In the genomic region with DNA sequence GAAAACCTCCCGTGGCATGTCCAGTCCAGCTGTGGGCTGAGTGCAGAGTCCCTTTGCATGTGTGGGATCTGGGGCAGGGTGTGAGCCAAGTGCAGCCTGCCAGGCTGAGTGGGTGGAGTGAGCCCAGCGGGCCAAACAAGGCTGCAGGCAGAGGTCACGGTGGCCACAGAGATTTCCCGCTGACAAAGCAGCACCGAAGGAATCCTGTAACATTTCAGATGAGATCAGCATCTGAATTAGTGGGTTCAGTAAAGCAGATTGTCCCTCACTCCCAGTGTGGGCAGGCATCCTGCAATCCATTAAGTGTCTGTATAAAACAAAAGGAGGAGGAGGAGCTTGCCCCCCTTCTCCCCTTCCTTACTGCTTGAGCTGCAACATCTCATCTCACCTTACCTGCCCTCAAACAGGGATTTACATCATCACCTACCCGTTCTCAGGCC, we compare ENCODE assay signal across 11 cellular contexts.
DNase-seq lines count a peak whose midpoint lies in the region; ATAC-seq and TF ChIP-seq lines count a peak whose summit lies in the region.
"Had no signal": no experiment of that assay in that cellular context is flagged by ENCODE, and none has a peak within 500 bp of the region (broad histone marks: within the 10 kb centered on the region; RNA-seq: fewer than 3 reads in every experiment).

No MANE protein-coding gene starts in this region.

- POLR2A ChIA-PET in SK-N-SH (lab: Yijun Ruan, JAX) (no interaction called here), HEK293T (lab: Yijun Ruan, JAX) (no interaction called here)

- H3K4me3 ChIP-seq in SK-N-SH (ENCODE audit: low read depth in 2 of 2, low read length in 1 of 2) (no peak overlapping the region), left ventricle myocardium inferior (no peak overlapping the region)

- CTCF ChIA-PET in SK-N-SH (lab: Yijun Ruan, JAX), result no interaction called here
- CTCF ChIA-PET in HEK293T (lab: Yijun Ruan, JAX), result no interaction called here

- H3K36me3 ChIP-seq in SK-N-SH (replicated peaks in 1 of 2; ENCODE audit: control insufficient read depth in 1 of 2, insufficient read depth in 2 of 2, low read length in 1 of 2) (no peaks in the 10 kb centered on the region), left ventricle myocardium inferior (no peaks in the 10 kb centered on the region)

- H3K9ac ChIP-seq in SK-N-SH, result no peak overlapping the region

- no peaks in the 10 kb centered on the region for H3K27me3 Mint-ChIP-seq in nephron progenitor cell (ENCODE audit: low read depth, poor library complexity)
- no peaks in the 10 kb centered on the region for H3K27me3 Mint-ChIP-seq in effector memory CD8-positive, alpha-beta T cell
- H3K27me3 Mint-ChIP-seq: activated T-helper 17 cell treated with anti-CD3 and anti-CD28 coated beads, Interleukin-2, amount 50 U/mL, for 72 hours had no signal

- H3K9me3 ChIP-seq in SK-N-SH (no peaks in the 10 kb centered on the region), left ventricle myocardium inferior (replicated peaks) (no peaks in the 10 kb centered on the region)

- H3K4me3 Mint-ChIP-seq in nephron progenitor cell, result peak overlapping the region; percentile 4
- no peak overlapping the region for H3K4me3 Mint-ChIP-seq in effector memory CD8-positive, alpha-beta T cell
- H3K4me3 Mint-ChIP-seq: activated T-helper 17 cell treated with anti-CD3 and anti-CD28 coated beads, Interleukin-2, amount 50 U/mL, for 72 hours; neural crest cell had no signal

- no peaks in the 10 kb centered on the region for H3K9me2 ChIP-seq in SK-N-SH

- no peak overlapping the region for H3K27ac Mint-ChIP-seq in nephron progenitor cell
- H3K27ac Mint-ChIP-seq in effector memory CD8-positive, alpha-beta T cell, result no peak overlapping the region
- H3K27ac Mint-ChIP-seq: activated T-helper 17 cell treated with anti-CD3 and anti-CD28 coated beads, Interleukin-2, amount 50 U/mL, for 72 hours had no signal

- intact Hi-C loops in left ventricle myocardium inferior (cut with micrococcal nuclease), result no loop called here

- no peak for TF ChIP-seq RAD21 in SK-N-SH (IDR thresholded peaks at IDR 0.05; ENCODE audit: low read length)

- H3K27ac ChIP-seq in SK-N-SH (ENCODE audit: low read depth in 2 of 2, low read length in 1 of 2) (no peak overlapping the region), left ventricle myocardium inferior (replicated peaks) (no peak overlapping the region)
- H3K27ac ChIP-seq: RWPE1 had no signal

- H3K4me2 ChIP-seq in SK-N-SH, result 0 out of 2 replicates have a peak overlapping the region, but pooled peaks have one; percentile 23

- no peaks in the 10 kb centered on the region for H3K79me2 ChIP-seq in SK-N-SH (ENCODE audit: insufficient read depth)

- no peak for ATAC-seq in HG03378 (IDR thresholded peaks at IDR 0.05; ENCODE audit: unreplicated experiment)
- ATAC-seq in effector memory CD8-positive, alpha-beta T cell (replicated peaks), result no peak
- ATAC-seq: activated T-helper 17 cell treated with anti-CD3 and anti-CD28 coated beads, Interleukin-2, amount 50 U/mL, for 72 hours had no signal

- no peaks in the 10 kb centered on the region for H4K20me1 ChIP-seq in SK-N-SH (ENCODE audit: insufficient read depth)

- 84% methylated on average over 3 of the region's 6 CpGs for WGBS in SK-N-SH (ENCODE audit: low lambda C conversion rate)

- H3K36me3 Mint-ChIP-seq in nephron progenitor cell (ENCODE audit: low read depth), result no peaks in the 10 kb centered on the region
- no peaks in the 10 kb centered on the region for H3K36me3 Mint-ChIP-seq in effector memory CD8-positive, alpha-beta T cell (ENCODE audit: insufficient read depth)

- no peak overlapping the region for H2AFZ ChIP-seq in SK-N-SH (ENCODE audit: low read depth)

- no peaks in the 10 kb centered on the region for H3F3A ChIP-seq in SK-N-SH (replicated peaks; ENCODE audit: insufficient read depth)

- TF ChIP-seq EP300 in SK-N-SH (IDR thresholded peaks at IDR 0.05; ENCODE audit: borderline replicate concordance in 1 of 2, low read depth in 1 of 2, low read length in 1 of 2), result no peak

- peaks cover 4 to 6% of the 10 kb centered on the region in 2 experiments; a peak in 2 of 4 replicates for H3K4me1 ChIP-seq in SK-N-SH (ENCODE audit: control insufficient read depth in 1 of 2, insufficient read depth in 2 of 2, low read depth in 1 of 2, low read length in 1 of 2)
- H3K4me1 ChIP-seq in left ventricle myocardium inferior, result peaks cover 5% of the 10 kb centered on the region

- no peaks in the 10 kb centered on the region for H3K27me3 ChIP-seq in SK-N-SH (ENCODE audit: insufficient read depth)
- no peaks in the 10 kb centered on the region for H3K27me3 ChIP-seq in left ventricle myocardium inferior (ENCODE audit: low read depth)

- no peaks in the 10 kb centered on the region for H3K9me3 Mint-ChIP-seq in nephron progenitor cell
- H3K9me3 Mint-ChIP-seq in effector memory CD8-positive, alpha-beta T cell, result peaks cover 7 to 10% of the 10 kb centered on the region in 2 donors

- peak; percentile 6 for DNase-seq in EH (ENCODE audit: low read depth)
- DNase-seq in SK-N-SH, result peak; percentile 11
- DNase-seq in left ventricle myocardium inferior, result peak; percentile 21
- DNase-seq in nephron progenitor cell, result peak; percentile 26
- DNase-seq in effector memory CD8-positive, alpha-beta T cell, result no peak
- no peak for DNase-seq in C1 segment of cervical spinal cord (lab: John Stamatoyannopoulos, UW)
- DNase-seq in HEK293T (ENCODE audit: extremely low spot score), result no peak

- H3K4me1 Mint-ChIP-seq in nephron progenitor cell, result peaks cover 35% of the 10 kb centered on the region
- H3K4me1 Mint-ChIP-seq in effector memory CD8-positive, alpha-beta T cell (ENCODE audit: low read depth in 2 of 2), result no peaks in the 10 kb centered on the region
- H3K4me1 Mint-ChIP-seq: activated T-helper 17 cell treated with anti-CD3 and anti-CD28 coated beads, Interleukin-2, amount 50 U/mL, for 72 hours had no signal

- TF ChIP-seq CTCF in SK-N-SH (IDR thresholded peaks at IDR 0.05) (no peak), left ventricle myocardium inferior (IDR thresholded peaks at IDR 0.05; ENCODE audit: borderline replicate concordance) (no peak), nephron progenitor cell (IDR thresholded peaks at IDR 0.05) (no peak)

TF ChIP-seq in SK-N-SH, 30 proteins besides CTCF, POLR2A, EP300 and RAD21 (continues in another document):
- TF ChIP-seq, protein P1, sequence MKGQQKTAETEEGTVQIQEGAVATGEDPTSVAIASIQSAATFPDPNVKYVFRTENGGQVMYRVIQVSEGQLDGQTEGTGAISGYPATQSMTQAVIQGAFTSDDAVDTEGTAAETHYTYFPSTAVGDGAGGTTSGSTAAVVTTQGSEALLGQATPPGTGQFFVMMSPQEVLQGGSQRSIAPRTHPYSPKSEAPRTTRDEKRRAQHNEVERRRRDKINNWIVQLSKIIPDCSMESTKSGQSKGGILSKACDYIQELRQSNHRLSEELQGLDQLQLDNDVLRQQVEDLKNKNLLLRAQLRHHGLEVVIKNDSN (IDR thresholded peaks at IDR 0.05; ENCODE audit: borderline replicate concordance, low read depth), result no peak
- TF ChIP-seq, protein P2, sequence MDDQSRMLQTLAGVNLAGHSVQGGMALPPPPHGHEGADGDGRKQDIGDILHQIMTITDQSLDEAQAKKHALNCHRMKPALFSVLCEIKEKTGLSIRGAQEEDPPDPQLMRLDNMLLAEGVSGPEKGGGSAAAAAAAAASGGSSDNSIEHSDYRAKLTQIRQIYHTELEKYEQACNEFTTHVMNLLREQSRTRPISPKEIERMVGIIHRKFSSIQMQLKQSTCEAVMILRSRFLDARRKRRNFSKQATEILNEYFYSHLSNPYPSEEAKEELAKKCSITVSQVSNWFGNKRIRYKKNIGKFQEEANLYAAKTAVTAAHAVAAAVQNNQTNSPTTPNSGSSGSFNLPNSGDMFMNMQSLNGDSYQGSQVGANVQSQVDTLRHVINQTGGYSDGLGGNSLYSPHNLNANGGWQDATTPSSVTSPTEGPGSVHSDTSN (IDR thresholded peaks at IDR 0.05), result no peak
- TF ChIP-seq NRF1 (IDR thresholded peaks at IDR 0.05; ENCODE audit: low read depth, low read length), result no peak
- no peak for TF ChIP-seq TAF1 (IDR thresholded peaks at IDR 0.05; ENCODE audit: borderline replicate concordance, low read depth, low read length)
- TF ChIP-seq EZH2phosphoT487 (IDR thresholded peaks at IDR 0.05; ENCODE audit: borderline replicate concordance, low read depth), result no peak
- TF ChIP-seq ELF1 (IDR thresholded peaks at IDR 0.05), result no peak

TF ChIP-seq in HEK293T, 16 proteins besides CTCF, POLR2A, EP300 and RAD21:
- no peak for TF ChIP-seq LEF1 (IDR thresholded peaks at IDR 0.05; ENCODE audit: borderline replicate concordance)
- TF ChIP-seq SP1 (IDR thresholded peaks at IDR 0.05), result no peak
- no peak for TF ChIP-seq SUZ12 (IDR thresholded peaks at IDR 0.05)
- TF ChIP-seq TARDBP (IDR thresholded peaks at IDR 0.05), result no peak
- no peak for TF ChIP-seq ELF4 (IDR thresholded peaks at IDR 0.05)
- TF ChIP-seq FOXK2 (IDR thresholded peaks at IDR 0.05), result no peak
- TF ChIP-seq, protein P3, sequence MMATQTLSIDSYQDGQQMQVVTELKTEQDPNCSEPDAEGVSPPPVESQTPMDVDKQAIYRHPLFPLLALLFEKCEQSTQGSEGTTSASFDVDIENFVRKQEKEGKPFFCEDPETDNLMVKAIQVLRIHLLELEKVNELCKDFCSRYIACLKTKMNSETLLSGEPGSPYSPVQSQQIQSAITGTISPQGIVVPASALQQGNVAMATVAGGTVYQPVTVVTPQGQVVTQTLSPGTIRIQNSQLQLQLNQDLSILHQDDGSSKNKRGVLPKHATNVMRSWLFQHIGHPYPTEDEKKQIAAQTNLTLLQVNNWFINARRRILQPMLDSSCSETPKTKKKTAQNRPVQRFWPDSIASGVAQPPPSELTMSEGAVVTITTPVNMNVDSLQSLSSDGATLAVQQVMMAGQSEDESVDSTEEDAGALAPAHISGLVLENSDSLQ (IDR thresholded peaks at IDR 0.05), result no peak
- no peak for TF ChIP-seq CTBP1 (IDR thresholded peaks at IDR 0.05; ENCODE audit: borderline replicate concordance)
- TF ChIP-seq FOXM1 (IDR thresholded peaks at IDR 0.05; ENCODE audit: borderline replicate concordance), result no peak
- no peak for TF ChIP-seq HDGF (IDR thresholded peaks at IDR 0.05; ENCODE audit: borderline replicate concordance)
- TF ChIP-seq FOXA1 (IDR thresholded peaks at IDR 0.05), result no peak
- TF ChIP-seq NFRKB (IDR thresholded peaks at IDR 0.05), result no peak
- no peak for TF ChIP-seq ZNF384 (IDR thresholded peaks at IDR 0.05)
- no peak for TF ChIP-seq ARNT (IDR thresholded peaks at IDR 0.05)

Comparison
In these comparisons a context has a peak if more than half of its experiments do, and no peak if none do; other contexts are left out.
1. DNase-seq: peak in EH (single experiment), SK-N-SH (single experiment), left ventricle myocardium inferior (single experiment) and nephron progenitor cell (single experiment); none in effector memory CD8-positive, alpha-beta T cell (0 of 3), C1 segment of cervical spinal cord (0 of 14) and HEK293T (single experiment).